ENCODE assay signal across 8 cellular contexts in genomic region chr4:688695-689497, GRCh38. TPM values are rescaled to one million over a fixed set of nuclear protein-coding genes. Genes with fewer than 3 reads are reported as not detected.
A peak's percentile ranks its signal among the peaks of the same experiment; 100 is the strongest.
DNase-seq lines count a peak whose midpoint lies in the region; ATAC-seq and TF ChIP-seq lines count a peak whose summit lies in the region.

TSS of gene SLC49A3 (minus strand) at chr4:689151. CDS start at chr4:689127, 24 bp downstream.

- H3K27ac ChIP-seq in ascending aorta (peak within 1 kb of the TSS; percentile 51 to 56), iPS-20b (ENCODE audit: low read length) (no peak within 1 kb of the TSS)

- H3K9me3 ChIP-seq in ascending aorta (no peaks in the 10 kb centered on the region), iPS-20b (ENCODE audit: insufficient read depth, low read depth, low read length) (no peaks in the 10 kb centered on the region)

- peaks cover 0 to 4% of the 10 kb centered on the region in 2 donors for H3K4me1 ChIP-seq in ascending aorta
- H3K4me1 ChIP-seq in iPS-20b (ENCODE audit: insufficient read depth, low read length): peaks cover 5% of the 10 kb centered on the region

- TF ChIP-seq CTCF in GM12864 (IDR thresholded peaks at IDR 0.05; ENCODE audit: low read depth, low read length, missing control alignments) (no peak), ascending aorta (IDR thresholded peaks at IDR 0.05) (no peak)

- no peak for ATAC-seq in HG02623 (IDR thresholded peaks at IDR 0.05; ENCODE audit: unreplicated experiment)
- ATAC-seq in GM18519 (IDR thresholded peaks at IDR 0.05; ENCODE audit: low FRiP score, unreplicated experiment): no peak

- DNase-seq in GM12864 (ENCODE audit: low read depth): no peak
- no peak for DNase-seq in ascending aorta (ENCODE audit: low spot score in 2 of 2)
- DNase-seq in skeletal muscle cell (ENCODE audit: low read depth): no peak
- no peak for DNase-seq in cortex of kidney (lab: John Stamatoyannopoulos, UW)
- no peak for DNase-seq in COLO829 (ENCODE audit: low spot score)

- peak within 1 kb of the TSS; percentile 28 for H3K4me3 ChIP-seq in GM12864 (ENCODE audit: low read depth, low read length)
- peak within 1 kb of the TSS; percentile 47 to 64 for H3K4me3 ChIP-seq in ascending aorta
- peak within 1 kb of the TSS; percentile 60 for H3K4me3 ChIP-seq in iPS-20b (ENCODE audit: low read length)
- peak within 1 kb of the TSS; percentile 24 for H3K4me3 ChIP-seq in skeletal muscle cell (ENCODE audit: low read depth, low read length)

- H3K27me3 ChIP-seq in ascending aorta: no peaks in the 10 kb centered on the region
- peaks cover 19% of the 10 kb centered on the region; the same call in 1 of the 2 replicates for H3K27me3 ChIP-seq in iPS-20b (ENCODE audit: insufficient read depth, low read length)

- intact Hi-C loops in ascending aorta (cut with DNase I): no loop called here

- H3K36me3 ChIP-seq in ascending aorta: no peaks in the 10 kb centered on the region
- no peaks in the 10 kb centered on the region for H3K36me3 ChIP-seq in iPS-20b (ENCODE audit: insufficient read depth, low read depth, low read length)

- peak within 1 kb of the TSS; percentile 55; the same call in 1 of the 2 replicates for H3K9ac ChIP-seq in iPS-20b (ENCODE audit: low read depth, low read length)

RNA-seq across cellular contexts. Expression of gene SLC49A3, which starts in this region (rescaled TPM):
- total RNA-seq in ascending aorta: 17.7 TPM
